ENCODE assay signal across 13 cellular contexts in the genomic region with DNA sequence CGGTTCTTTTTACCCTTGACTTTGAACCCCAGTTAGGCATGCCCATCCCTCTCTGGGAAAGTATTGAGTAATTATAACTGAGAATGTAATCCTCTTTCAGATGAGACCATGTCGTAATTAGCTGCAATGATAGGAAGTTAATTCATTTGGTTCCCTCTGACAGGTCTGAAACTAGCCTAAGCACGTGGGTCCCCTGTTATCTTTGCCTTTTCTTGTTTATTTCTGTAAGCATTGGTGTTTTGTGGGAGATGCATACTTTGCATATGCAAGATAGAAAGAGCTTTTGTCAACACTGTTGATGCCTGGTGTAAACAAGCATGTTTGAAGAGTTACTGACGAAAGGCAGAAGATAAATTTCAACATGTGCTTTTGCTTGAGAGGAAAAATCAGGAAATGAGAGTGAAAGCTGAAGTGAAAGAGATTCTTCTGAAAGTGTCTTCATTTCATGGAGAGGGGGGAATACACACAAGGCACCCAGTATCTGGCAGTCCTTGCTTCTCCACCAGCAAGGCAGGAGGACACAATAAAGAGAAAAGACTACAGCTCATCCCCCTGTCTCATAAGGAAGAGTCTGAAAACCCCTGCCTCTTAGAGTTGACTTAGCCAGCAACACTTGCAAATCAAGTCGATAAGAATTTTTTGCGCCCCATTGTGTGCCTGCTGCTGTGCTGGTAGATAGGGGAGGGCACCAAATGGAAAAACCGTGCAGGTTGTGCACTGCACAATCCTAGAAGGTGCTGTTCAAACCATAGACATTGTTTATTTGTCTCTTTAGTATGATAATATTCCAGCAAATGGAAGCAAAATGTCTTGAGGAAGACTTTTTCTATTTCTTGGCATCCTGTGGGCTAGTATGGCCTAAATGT.
A peak's percentile ranks its signal among the peaks of the same experiment; 100 is the strongest.
DNase-seq lines count a peak whose midpoint lies in the region; ATAC-seq and TF ChIP-seq lines count a peak whose summit lies in the region.
"Had no signal": no experiment of that assay in that cellular context is flagged by ENCODE, and none has a peak within 500 bp of the region (broad histone marks: within the 10 kb centered on the region; RNA-seq: fewer than 3 reads in every experiment).

No MANE protein-coding gene starts in this region.

- no peaks in the 10 kb centered on the region for H3K4me1 ChIP-seq in mucosa of descending colon (ENCODE audit: low read depth)
- H3K4me1 ChIP-seq: pancreas had no signal

- H3K9me3 ChIP-seq in mucosa of descending colon, result no peaks in the 10 kb centered on the region
- H3K9me3 ChIP-seq: pancreas, SJSA1 had no signal

- peak; percentile 15 for DNase-seq in inferior parietal cortex (ENCODE audit: extremely low spot score)
- DNase-seq in mucosa of descending colon, result no peak
- DNase-seq in activated CD4-positive, alpha-beta T cell treated with anti-CD3 and anti-CD28 coated beads for 4 hours, result no peak
- DNase-seq in activated CD4-positive, alpha-beta T cell treated with anti-CD3 and anti-CD28 coated beads, Interleukin-2, amount 50 U/mL, for 1 hour, result no peak
- no peak for DNase-seq in HPDE6-E6E7 (ENCODE audit: extremely low spot score)
- DNase-seq: activated naive CD4-positive, alpha-beta T cell treated with Interleukin-2 at 50 U/mL for 16 hours; foreskin fibroblast; pancreas had no signal

- peak; percentile 75 for ATAC-seq in GM18498 (IDR thresholded peaks at IDR 0.05; ENCODE audit: unreplicated experiment)
- ATAC-seq in GM21786 (IDR thresholded peaks at IDR 0.05; ENCODE audit: unreplicated experiment), result peak; percentile 76
- ATAC-seq in HG03571 (IDR thresholded peaks at IDR 0.05; ENCODE audit: unreplicated experiment), result peak; percentile 64
- ATAC-seq in mucosa of descending colon, result no peak
- ATAC-seq: stimulated activated effector memory CD8-positive, alpha-beta T cell treated with anti-CD3 and anti-CD28 coated beads, Interleukin-12 subunit alpha, Interleukin-12 subunit beta, amount 100 ng/mL, for 72 hours had no signal

- H3K4me3 ChIP-seq in mucosa of descending colon, result no peak overlapping the region
- H3K4me3 ChIP-seq: pancreas, SJSA1 had no signal

- H3K36me3 ChIP-seq in mucosa of descending colon (ENCODE audit: low read depth), result no peaks in the 10 kb centered on the region
- H3K36me3 ChIP-seq: pancreas, SJSA1 had no signal

- TF ChIP-seq CTCF in mucosa of descending colon (IDR thresholded peaks at IDR 0.05), result no peak

- intact Hi-C loops in mucosa of descending colon (cut with DNase I, micrococcal nuclease), result no loop called here
